ENCODE assay signal across 30 cellular contexts in genomic region chr16:7090628-7091115, GRCh38.
"Had no signal": no experiment of that assay in that cellular context is flagged by ENCODE, and none has a peak within 500 bp of the region (broad histone marks: within the 10 kb centered on the region; RNA-seq: fewer than 3 reads in every experiment).

No MANE protein-coding gene starts in this region.

- H3K4me3 ChIP-seq: adrenal gland, body of pancreas, breast epithelium, K562, Peyer's patch, SK-N-MC had no signal

- H3K4me1 Mint-ChIP-seq: activated CD4-positive, alpha-beta T cell treated with anti-CD3 and anti-CD28 coated beads, Interleukin-2, amount 10 ng/mL, durations not matched to agents 24 days and 14 days; activated naive CD4-positive, alpha-beta T cell treated with anti-CD3 and anti-CD28 coated beads, Interleukin-2, amount 50 U/mL, for 24 hours had no signal

- ATAC-seq: activated CD8-positive, alpha-beta T cell treated with anti-CD3 and anti-CD28 coated beads for 36 hours; body of pancreas; K562; PC-3 had no signal

- H3K27me3 ChIP-seq: Peyer's patch had no signal

- DNase-seq: activated CD4-positive, alpha-beta T cell treated with anti-CD3 and anti-CD28 coated beads, Interleukin-2, amount 10 ng/mL, durations not matched to agents 24 days and 14 days; activated CD4-positive, alpha-beta T cell treated with anti-CD3 and anti-CD28 coated beads, Interleukin-2, amount 50 U/mL, for 4 hours; activated CD8-positive, alpha-beta T cell treated with anti-CD3 and anti-CD28 coated beads for 36 hours; activated gamma-delta T cell; activated naive CD4-positive, alpha-beta T cell treated with Interleukin-2 at 50 U/mL for 16 hours; activated T-cell treated with anti-CD3 and anti-CD28 coated beads, Interleukin-2, amount 50 U/mL, for 24 hours; adrenal gland; body of pancreas; caudate nucleus; NCI-H1092 treated with DMSO at 0.1 percent for 48 hours; NCI-H1417; NCI-H146; NCI-H187; NCI-H2029 treated with DMSO at 0.1 percent for 48 hours; NCI-H2171 treated with DMSO at 0.1 percent for 48 hours; NCI-H2227 treated with DMSO at 0.1 percent for 48 hours; NCI-H446; NCI-H510A treated with DMSO at 0.1 percent for 48 hours; NCI-H526 treated with DMSO at 0.1 percent for 48 hours; NK-92 treated with Interleukin-12 subunit alpha and Interleukin-12 subunit beta, amount 100 ng/mL, for 24 hours; PC-3; Peyer's patch; RPMI8226 had no signal

- H3K27ac Mint-ChIP-seq: activated CD4-positive, alpha-beta T cell treated with anti-CD3 and anti-CD28 coated beads, Interleukin-2, amount 10 ng/mL, durations not matched to agents 24 days and 14 days; activated CD8-positive, alpha-beta T cell treated with anti-CD3 and anti-CD28 coated beads for 36 hours; activated naive CD4-positive, alpha-beta T cell treated with anti-CD3 and anti-CD28 coated beads, Interleukin-2, amount 50 U/mL, for 24 hours; activated T-cell treated with anti-CD3 and anti-CD28 coated beads, Interleukin-2, amount 50 U/mL, for 24 hours; activated T-helper 2 cell treated with anti-CD3 and anti-CD28 coated beads, Interferon-gamma antibody, Interleukin-2, Interleukin-4, amounts not matched to agents 10 μg/mL and 5 μg/mL and 100 μg/mL, durations not matched to agents 14 hours and 24 hours and 36 hours; T-helper 1 cell treated with Interleukin-12 subunit alpha and Interleukin-12 subunit beta and Interleukin-4 antibody, amounts not matched to agents 30 μg/mL and 1 μg/mL, for 36 hours; T-helper 2 cell treated with Interferon-gamma antibody and Interleukin-4, amounts not matched to agents 5 μg/mL and 100 μg/mL, for 36 hours had no signal

- H3K4me3 Mint-ChIP-seq: activated CD4-positive, alpha-beta T cell treated with anti-CD3 and anti-CD28 coated beads, Interleukin-2, amount 10 ng/mL, durations not matched to agents 24 days and 14 days; activated CD8-positive, alpha-beta T cell treated with anti-CD3 and anti-CD28 coated beads for 36 hours; activated naive CD4-positive, alpha-beta T cell treated with anti-CD3 and anti-CD28 coated beads, Interleukin-2, amount 50 U/mL, for 24 hours; activated T-cell treated with anti-CD3 and anti-CD28 coated beads, Interleukin-2, amount 50 U/mL, for 24 hours; T-helper 1 cell treated with Interleukin-12 subunit alpha and Interleukin-12 subunit beta and Interleukin-4 antibody, amounts not matched to agents 30 μg/mL and 1 μg/mL, for 36 hours; T-helper 2 cell treated with Interferon-gamma antibody and Interleukin-4, amounts not matched to agents 5 μg/mL and 100 μg/mL, for 36 hours had no signal

- H3K36me3 ChIP-seq: adrenal gland, breast epithelium, Peyer's patch had no signal

- H3K9me3 ChIP-seq: adrenal gland, body of pancreas, breast epithelium, Peyer's patch had no signal

- H3K27ac ChIP-seq: adrenal gland, body of pancreas, breast epithelium, Peyer's patch, SK-N-MC had no signal

- H3K36me3 Mint-ChIP-seq: activated naive CD4-positive, alpha-beta T cell treated with anti-CD3 and anti-CD28 coated beads, Interleukin-2, amount 50 U/mL, for 24 hours had no signal

- H3K4me1 ChIP-seq: adrenal gland, body of pancreas, breast epithelium, Peyer's patch had no signal

- H3K27me3 Mint-ChIP-seq: activated CD4-positive, alpha-beta T cell treated with anti-CD3 and anti-CD28 coated beads, Interleukin-2, amount 10 ng/mL, durations not matched to agents 24 days and 14 days; activated CD8-positive, alpha-beta T cell treated with anti-CD3 and anti-CD28 coated beads for 36 hours; activated naive CD4-positive, alpha-beta T cell treated with anti-CD3 and anti-CD28 coated beads, Interleukin-2, amount 50 U/mL, for 24 hours; activated T-cell treated with anti-CD3 and anti-CD28 coated beads, Interleukin-2, amount 50 U/mL, for 24 hours had no signal
